ENCODE assay signal across 8 cellular contexts in the genomic region with DNA sequence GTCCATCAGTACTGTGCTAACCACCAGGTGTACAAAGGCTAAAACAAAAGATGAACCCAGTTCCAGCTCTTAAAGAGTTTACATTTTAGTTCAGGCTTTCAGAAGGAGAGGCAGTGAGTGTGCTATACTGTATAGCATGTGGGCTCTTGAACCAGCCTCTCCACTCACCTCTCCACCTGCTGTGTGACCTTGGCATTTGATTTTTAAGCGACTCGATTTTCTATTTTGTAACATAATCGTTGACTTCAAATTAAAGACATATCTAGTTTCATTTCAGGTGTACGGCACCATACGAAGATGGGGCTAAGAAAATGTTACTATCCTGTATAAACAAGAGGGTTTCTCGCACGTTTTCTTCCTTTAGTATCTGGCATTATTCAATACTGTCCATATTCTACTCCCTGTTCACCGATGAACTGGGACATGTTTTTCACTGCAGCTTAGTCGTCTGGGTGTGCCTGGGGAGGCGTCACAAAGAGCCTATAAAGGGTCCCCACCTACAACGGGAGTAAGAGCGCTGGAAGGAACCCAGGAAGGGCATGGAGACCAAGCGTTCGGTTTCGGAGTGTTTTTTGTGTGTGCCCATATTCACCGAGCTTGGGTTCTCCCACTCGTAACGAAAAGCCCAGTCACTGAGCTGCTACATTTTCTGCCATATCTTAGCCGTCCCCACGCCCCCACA. TPM values are rescaled to one million over a fixed set of nuclear protein-coding genes. Genes with fewer than 3 reads are reported as not detected.
DNase-seq lines count a peak whose midpoint lies in the region; ATAC-seq and TF ChIP-seq lines count a peak whose summit lies in the region.

No MANE protein-coding gene starts in this region.

- H3K36me3 ChIP-seq in adipocyte (ENCODE audit: control insufficient read depth, insufficient read depth, low read length, severe bottlenecking) (no peaks in the 10 kb centered on the region), iPS-15b (ENCODE audit: control insufficient read depth, insufficient read depth, low read length) (no peaks in the 10 kb centered on the region), spleen (no peaks in the 10 kb centered on the region)

- H3K27me3 ChIP-seq in adipocyte (replicated peaks; ENCODE audit: control insufficient read depth, insufficient read depth, low read length) (no peaks in the 10 kb centered on the region), iPS-15b (ENCODE audit: control insufficient read depth, insufficient read depth, low read length) (no peaks in the 10 kb centered on the region), spleen (replicated peaks in 1 of 7) (no peaks in the 10 kb centered on the region)

- H3K9me3 ChIP-seq in adipocyte (ENCODE audit: control insufficient read depth, low read length) (no peaks in the 10 kb centered on the region), iPS-15b (ENCODE audit: control insufficient read depth, insufficient read depth, low read length) (no peaks in the 10 kb centered on the region), spleen (no peaks in the 10 kb centered on the region)

- H3K4me3 Mint-ChIP-seq in activated T-cell treated with anti-CD3 and anti-CD28 coated beads, Interleukin-2, amount 50 U/mL, for 4 hours, result peak overlapping the region; percentile 100

- H3K4me1 ChIP-seq in adipocyte (ENCODE audit: control insufficient read depth, insufficient read depth, low read length) (peaks cover 51% of the 10 kb centered on the region), iPS-15b (ENCODE audit: control insufficient read depth, insufficient read depth, low read length) (peaks cover 5% of the 10 kb centered on the region), spleen (peaks cover 32 to 78% (median 51%) of the 10 kb centered on the region in 6 donors)

- H3K36me3 Mint-ChIP-seq in activated T-cell treated with anti-CD3 and anti-CD28 coated beads, Interleukin-2, amount 50 U/mL, for 4 hours (ENCODE audit: insufficient read depth), result peaks cover 11% of the 10 kb centered on the region

- DNase-seq in activated T-cell treated with anti-CD3 and anti-CD28 coated beads, Interleukin-2, amount 50 U/mL, for 4 hours, result no peak
- DNase-seq in activated T-cell treated with anti-CD3 and anti-CD28 coated beads, Interleukin-2, amount 50 U/mL, for 1 hour, result no peak
- peak; percentile 34 to 62 for DNase-seq in NCI-H2081 (lab: John Stamatoyannopoulos, UW)
- no peak for DNase-seq in adipocyte (ENCODE audit: low read depth)
- no peak for DNase-seq in spleen
- DNase-seq in HCEC 1CT, result no peak

- no peaks in the 10 kb centered on the region for H3K27me3 Mint-ChIP-seq in activated T-cell treated with anti-CD3 and anti-CD28 coated beads, Interleukin-2, amount 50 U/mL, for 4 hours (ENCODE audit: low read depth)

- TF ChIP-seq CTCF in spleen (IDR thresholded peaks at IDR 0.05 in 8 of 11, conservative IDR thresholded peaks at IDR 0.05 in 3 of 11), result peak in 1 of 11 experiments; percentile 13

- peak in 1 of 2 donors; percentile 0 for ATAC-seq in activated T-cell treated with anti-CD3 and anti-CD28 coated beads, Interleukin-2, amount 50 U/mL, for 4 hours
- peak; percentile 13 for ATAC-seq in HG02870 (IDR thresholded peaks at IDR 0.05; ENCODE audit: unreplicated experiment)

- H3K4me3 ChIP-seq in adipocyte (ENCODE audit: low read length) (peak overlapping the region; percentile 100), iPS-15b (ENCODE audit: low read depth, low read length) (peak overlapping the region; percentile 63), spleen (peak overlapping the region; percentile 84 to 99 (median 94))

- WGBS in spleen, 5 donors, result 0 to 1% (median 1%) methylated on average over 19 to 20 of the region's 20 CpGs

- peak overlapping the region; percentile 94 to 99 (median 98) for H3K27ac ChIP-seq in spleen

- intact Hi-C loops in spleen (cut with DNase I; ENCODE audit: low total_unique reads), result no loop called here

- H3K9ac ChIP-seq in adipocyte (ENCODE audit: low read length) (peak overlapping the region; percentile 97), iPS-15b (ENCODE audit: low read depth, low read length) (peak overlapping the region; percentile 96)

- peaks cover 53% of the 10 kb centered on the region for H3K4me1 Mint-ChIP-seq in activated T-cell treated with anti-CD3 and anti-CD28 coated beads, Interleukin-2, amount 50 U/mL, for 4 hours (ENCODE audit: low read depth)

- TF ChIP-seq POLR2A in spleen (IDR thresholded peaks at IDR 0.05), result peak in 1 of 3 donors; percentile 20

- no peaks in the 10 kb centered on the region for H3K9me3 Mint-ChIP-seq in activated T-cell treated with anti-CD3 and anti-CD28 coated beads, Interleukin-2, amount 50 U/mL, for 4 hours

RNA-seq across cellular contexts. Expression of a gene that starts 0.8 kb away (rescaled TPM):
- total RNA-seq in activated T-cell treated with anti-CD3 and anti-CD28 coated beads, Interleukin-2, amount 50 U/mL, for 4 hours, result 10 to 100 TPM; 82.0 to 98.2 (median 94.3) TPM
- 100 to 1,000 TPM; 145 to 288 (median 183) TPM for total RNA-seq in spleen
- 100 to 1,000 TPM in 1 of 3 donors, 10 to 100 TPM in 2; 65.3 to 115 (median 87.1) TPM for polyA plus RNA-seq in spleen

Comparison
In these comparisons a context has a peak if more than half of its experiments do, and no peak if none do; other contexts are left out.
1. DNase-seq: peak in NCI-H2081 (2 of 2); none in activated T-cell treated with anti-CD3 and anti-CD28 coated beads, Interleukin-2, amount 50 U/mL, for 4 hours (single experiment), activated T-cell treated with anti-CD3 and anti-CD28 coated beads, Interleukin-2, amount 50 U/mL, for 1 hour (single experiment), adipocyte (single experiment), spleen (single experiment) and HCEC 1CT (single experiment).
2. Peak in every context shown above with its lines, with median percentiles within 50 percentile points of each other: H3K4me3 ChIP-seq.